8 cellular contexts compared by ENCODE assay signal in the genomic region with DNA sequence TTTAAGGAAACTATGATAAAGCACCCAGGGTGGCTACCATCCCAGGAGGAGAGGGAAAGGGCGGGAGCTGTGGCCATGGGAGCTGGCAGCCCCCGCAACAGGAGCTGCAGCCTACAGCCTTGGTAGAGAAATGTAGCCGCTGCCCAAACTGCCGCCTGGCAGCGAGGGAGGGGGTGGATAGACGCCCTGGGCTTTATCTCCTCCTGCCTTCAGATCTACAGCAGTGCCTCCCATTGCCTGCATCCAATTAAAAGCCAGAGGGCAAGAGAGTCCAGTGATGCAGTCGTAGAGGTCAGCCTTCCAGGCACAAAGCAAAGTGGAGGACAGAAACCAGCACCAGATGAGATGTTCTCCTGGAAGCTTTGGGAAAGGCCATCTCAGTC. TPM values are rescaled to one million over a fixed set of nuclear protein-coding genes. Genes with fewer than 3 reads are reported as not detected.
DNase-seq lines count a peak whose midpoint lies in the region; ATAC-seq and TF ChIP-seq lines count a peak whose summit lies in the region.

No MANE protein-coding gene starts in this region.

- no peak for DNase-seq in activated naive CD4-positive, alpha-beta T cell treated with anti-CD3 and anti-CD28 coated beads for 36 hours
- DNase-seq in activated naive CD4-positive, alpha-beta T cell treated with anti-CD3 and anti-CD28 coated beads, Interleukin-2, amount 50 U/mL, for 16 hours, result no peak
- DNase-seq in ascending aorta (ENCODE audit: low spot score in 2 of 2) (no peak), right lobe of liver (no peak), tibial artery (no peak), foreskin keratinocyte (no peak)
- DNase-seq in activated T-helper 2 cell treated with anti-CD3 and anti-CD28 coated beads, Interferon-gamma antibody, Interleukin-2, Interleukin-4, amounts not matched to agents 10 μg/mL and 5 μg/mL and 100 μg/mL, durations not matched to agents 14 hours and 24 hours and 36 hours (ENCODE audit: low spot score), result no peak

- H3K27me3 Mint-ChIP-seq in activated naive CD4-positive, alpha-beta T cell treated with anti-CD3 and anti-CD28 coated beads for 36 hours (ENCODE audit: low read depth), result peaks cover 32% of the 10 kb centered on the region
- H3K27me3 Mint-ChIP-seq in activated T-helper 2 cell treated with anti-CD3 and anti-CD28 coated beads, Interferon-gamma antibody, Interleukin-2, Interleukin-4, amounts not matched to agents 10 μg/mL and 5 μg/mL and 100 μg/mL, durations not matched to agents 14 hours and 24 hours and 36 hours (ENCODE audit: low read depth), result peaks cover 43% of the 10 kb centered on the region

- intact Hi-C loops in activated naive CD4-positive, alpha-beta T cell treated with anti-CD3 and anti-CD28 coated beads for 36 hours (cut with micrococcal nuclease), result no loop called here
- intact Hi-C loops in ascending aorta (cut with DNase I), result no loop called here
- intact Hi-C loops in right lobe of liver (cut with DNase I), result no loop called here
- intact Hi-C loops in tibial artery (cut with DNase I; ENCODE audit: low total_unique reads), result loop anchor here (10.0 kb wide), 1 partner anchor 80 kb away; no protein-coding TSS in a partner anchor
- intact Hi-C loops in activated T-helper 2 cell treated with anti-CD3 and anti-CD28 coated beads, Interferon-gamma antibody, Interleukin-2, Interleukin-4, amounts not matched to agents 10 μg/mL and 5 μg/mL and 100 μg/mL, durations not matched to agents 14 hours and 24 hours and 36 hours (cut with micrococcal nuclease), result no loop called here

- no peak for TF ChIP-seq POLR2A in right lobe of liver (IDR thresholded peaks at IDR 0.05)

- H3K4me1 Mint-ChIP-seq in activated naive CD4-positive, alpha-beta T cell treated with anti-CD3 and anti-CD28 coated beads for 36 hours (ENCODE audit: low read depth), result peaks cover 15% of the 10 kb centered on the region
- H3K4me1 Mint-ChIP-seq in activated T-helper 2 cell treated with anti-CD3 and anti-CD28 coated beads, Interferon-gamma antibody, Interleukin-2, Interleukin-4, amounts not matched to agents 10 μg/mL and 5 μg/mL and 100 μg/mL, durations not matched to agents 14 hours and 24 hours and 36 hours (ENCODE audit: low read depth), result peaks cover 13% of the 10 kb centered on the region

- CTCF ChIA-PET in activated naive CD4-positive, alpha-beta T cell treated with anti-CD3 and anti-CD28 coated beads for 36 hours (lab: Charles Lee), result no interaction called here

- H3K4me3 ChIP-seq in ascending aorta, result peak overlapping the region; percentile 45 to 70
- H3K4me3 ChIP-seq in right lobe of liver, result peak overlapping the region in 2 of 3 donors; percentile 36 to 51
- H3K4me3 ChIP-seq in tibial artery, result peak overlapping the region; percentile 45 to 60

- no peaks in the 10 kb centered on the region for H3K9me3 Mint-ChIP-seq in activated naive CD4-positive, alpha-beta T cell treated with anti-CD3 and anti-CD28 coated beads for 36 hours
- no peaks in the 10 kb centered on the region for H3K9me3 Mint-ChIP-seq in activated T-helper 2 cell treated with anti-CD3 and anti-CD28 coated beads, Interferon-gamma antibody, Interleukin-2, Interleukin-4, amounts not matched to agents 10 μg/mL and 5 μg/mL and 100 μg/mL, durations not matched to agents 14 hours and 24 hours and 36 hours

- 67% methylated on average over 1 of the region's 7 CpGs for WGBS in right lobe of liver (ENCODE audit: insufficient coverage, low coverage, low lambda C conversion rate, missing lambda C conversion rate)

- ATAC-seq in right lobe of liver, result peak; percentile 14 to 60 (median 48)
- ATAC-seq in HG02678 (IDR thresholded peaks at IDR 0.05; ENCODE audit: unreplicated experiment), result no peak
- no peak for ATAC-seq in foreskin keratinocyte

- no peak overlapping the region for H3K27ac Mint-ChIP-seq in activated naive CD4-positive, alpha-beta T cell treated with anti-CD3 and anti-CD28 coated beads for 36 hours
- H3K27ac Mint-ChIP-seq in activated T-helper 2 cell treated with anti-CD3 and anti-CD28 coated beads, Interferon-gamma antibody, Interleukin-2, Interleukin-4, amounts not matched to agents 10 μg/mL and 5 μg/mL and 100 μg/mL, durations not matched to agents 14 hours and 24 hours and 36 hours, result no peak overlapping the region

- H3K4me1 ChIP-seq in ascending aorta (peaks cover 0 to 2% of the 10 kb centered on the region in 2 donors), right lobe of liver (peaks cover 0 to 6% (median 0%) of the 10 kb centered on the region in 4 donors), tibial artery (peaks cover 0 to 18% (median 17%) of the 10 kb centered on the region in 4 donors), foreskin keratinocyte (peaks cover 18% of the 10 kb centered on the region)

- H3K27ac ChIP-seq in ascending aorta (no peak overlapping the region), right lobe of liver (no peak overlapping the region), tibial artery (no peak overlapping the region), foreskin keratinocyte (no peak overlapping the region)

- H3K36me3 ChIP-seq in ascending aorta (no peaks in the 10 kb centered on the region), right lobe of liver (no peaks in the 10 kb centered on the region), tibial artery (no peaks in the 10 kb centered on the region)

- peak overlapping the region; percentile 72 for H3K4me3 Mint-ChIP-seq in activated naive CD4-positive, alpha-beta T cell treated with anti-CD3 and anti-CD28 coated beads for 36 hours
- H3K4me3 Mint-ChIP-seq in activated T-helper 2 cell treated with anti-CD3 and anti-CD28 coated beads, Interferon-gamma antibody, Interleukin-2, Interleukin-4, amounts not matched to agents 10 μg/mL and 5 μg/mL and 100 μg/mL, durations not matched to agents 14 hours and 24 hours and 36 hours (ENCODE audit: low read depth), result no peak overlapping the region

- H3K9me3 ChIP-seq in ascending aorta (no peaks in the 10 kb centered on the region), right lobe of liver (no peaks in the 10 kb centered on the region), tibial artery (no peaks in the 10 kb centered on the region)

- H3K36me3 Mint-ChIP-seq in activated naive CD4-positive, alpha-beta T cell treated with anti-CD3 and anti-CD28 coated beads for 36 hours (ENCODE audit: low read depth), result no peaks in the 10 kb centered on the region
- H3K36me3 Mint-ChIP-seq in activated T-helper 2 cell treated with anti-CD3 and anti-CD28 coated beads, Interferon-gamma antibody, Interleukin-2, Interleukin-4, amounts not matched to agents 10 μg/mL and 5 μg/mL and 100 μg/mL, durations not matched to agents 14 hours and 24 hours and 36 hours (ENCODE audit: low read depth), result no peaks in the 10 kb centered on the region

- H3K27me3 ChIP-seq in ascending aorta, result no peaks in the 10 kb centered on the region
- no peaks in the 10 kb centered on the region for H3K27me3 ChIP-seq in right lobe of liver
- H3K27me3 ChIP-seq in tibial artery, result no peaks in the 10 kb centered on the region
- H3K27me3 ChIP-seq in foreskin keratinocyte, result no peaks in the 10 kb centered on the region

- no peak for TF ChIP-seq CTCF in ascending aorta (IDR thresholded peaks at IDR 0.05)
- TF ChIP-seq CTCF in right lobe of liver (IDR thresholded peaks at IDR 0.05), result no peak
- TF ChIP-seq CTCF in tibial artery (IDR thresholded peaks at IDR 0.05), result no peak
- no peak for TF ChIP-seq CTCF in foreskin keratinocyte (conservative IDR thresholded peaks at IDR 0.05)

RNA-seq across cellular contexts. Expression of gene ZFAND3, which starts 35.0 kb away (rescaled TPM):
- 10 to 100 TPM; 33.6 to 35.3 TPM for total RNA-seq in activated naive CD4-positive, alpha-beta T cell treated with anti-CD3 and anti-CD28 coated beads for 36 hours
- 32.7 TPM for total RNA-seq in ascending aorta
- 10 to 100 TPM; 43.1 to 66.5 (median 53.2) TPM for total RNA-seq in right lobe of liver
- total RNA-seq in activated T-helper 2 cell treated with anti-CD3 and anti-CD28 coated beads, Interferon-gamma antibody, Interleukin-2, Interleukin-4, amounts not matched to agents 10 μg/mL and 5 μg/mL and 100 μg/mL, durations not matched to agents 14 hours and 24 hours and 36 hours, result 30.8 and 34.3 TPM in 2 replicates
- total RNA-seq in foreskin keratinocyte, result 22.8 and 28.8 TPM in 2 replicates
- polyA plus RNA-seq in foreskin keratinocyte, result 27.5 and 28.0 TPM in 2 replicates

Comparison
In these comparisons a context has a peak if more than half of its experiments do, and no peak if none do; other contexts are left out.
1. ATAC-seq: peak in right lobe of liver (4 of 4); none in HG02678 (single experiment) and foreskin keratinocyte (single experiment).
2. Peak in every context shown above with its lines, with median percentiles within 50 percentile points of each other: H3K4me3 ChIP-seq.